8 cellular contexts compared by ENCODE assay signal in genomic region chr1:246569248-246570238, GRCh38. TPM values are rescaled to one million over a fixed set of nuclear protein-coding genes. Genes with fewer than 3 reads are reported as not detected.
DNase-seq lines count a peak whose midpoint lies in the region; ATAC-seq and TF ChIP-seq lines count a peak whose summit lies in the region.

No MANE protein-coding gene starts in this region.

- ATAC-seq in HG03442 (IDR thresholded peaks at IDR 0.05; ENCODE audit: unreplicated experiment), result peak; percentile 8
- ATAC-seq in GM21526 (IDR thresholded peaks at IDR 0.05; ENCODE audit: low FRiP score, unreplicated experiment), result no peak

- peak; percentile 84 for DNase-seq in activated CD4-positive, alpha-beta T cell treated with anti-CD3 and anti-CD28 coated beads, Interleukin-2, amount 10 ng/mL, durations not matched to agents 24 days and 14 days
- DNase-seq in iris pigment epithelial cell (ENCODE audit: low read depth), result peak; percentile 54
- DNase-seq in vagina (ENCODE audit: extremely low spot score in 2 of 2), result no peak
- DNase-seq in smooth muscle cell (lab: John Stamatoyannopoulos, UW; ENCODE audit: unreplicated experiment), result no peak
- DNase-seq in DMS114 treated with DMSO at 0.1 percent for 48 hours (lab: John Stamatoyannopoulos, UW; ENCODE audit: unreplicated experiment), result no peak

- peak overlapping the region; percentile 97 for H3K27ac Mint-ChIP-seq in activated CD4-positive, alpha-beta T cell treated with anti-CD3 and anti-CD28 coated beads, Interleukin-2, amount 10 ng/mL, durations not matched to agents 24 days and 14 days

- H3K9me3 ChIP-seq in vagina, result no peaks in the 10 kb centered on the region
- no peaks in the 10 kb centered on the region for H3K9me3 ChIP-seq in smooth muscle cell (replicated peaks; ENCODE audit: low read depth)

- no peaks in the 10 kb centered on the region for H3K27me3 Mint-ChIP-seq in activated CD4-positive, alpha-beta T cell treated with anti-CD3 and anti-CD28 coated beads, Interleukin-2, amount 10 ng/mL, durations not matched to agents 24 days and 14 days

- peaks cover 6% of the 10 kb centered on the region for H4K20me1 ChIP-seq in smooth muscle cell (ENCODE audit: low read depth)

- H3K4me1 ChIP-seq in ACC112 (ENCODE audit: control insufficient read depth, insufficient read depth, low read length, unreplicated experiment) (peaks cover 18% of the 10 kb centered on the region), vagina (peaks cover 53% of the 10 kb centered on the region), smooth muscle cell (ENCODE audit: low read depth) (peaks cover 17% of the 10 kb centered on the region)

- TF ChIP-seq POLR2A in vagina (IDR thresholded peaks at IDR 0.05), result no peak

- H3K27me3 ChIP-seq in ACC112 (ENCODE audit: insufficient read depth, low read length) (no peaks in the 10 kb centered on the region), vagina (no peaks in the 10 kb centered on the region), smooth muscle cell (ENCODE audit: low read depth) (no peaks in the 10 kb centered on the region)

- TF ChIP-seq CTCF in vagina (IDR thresholded peaks at IDR 0.05) (no peak), smooth muscle cell (IDR thresholded peaks at IDR 0.05; ENCODE audit: borderline replicate concordance, insufficient read depth, poor library complexity, severe bottlenecking) (no peak)

- H3K36me3 ChIP-seq in ACC112 (ENCODE audit: insufficient read depth, low read length) (no peaks in the 10 kb centered on the region), vagina (no peaks in the 10 kb centered on the region), smooth muscle cell (ENCODE audit: low read depth) (no peaks in the 10 kb centered on the region)

- 73% methylated on average over 8 of the region's 8 CpGs for WGBS in smooth muscle cell (ENCODE audit: low lambda C conversion rate)

- no peak overlapping the region for H2AFZ ChIP-seq in ACC112 (ENCODE audit: low read length, unreplicated experiment)
- H2AFZ ChIP-seq in smooth muscle cell (ENCODE audit: low read depth), result no peak overlapping the region

- intact Hi-C loops in activated CD4-positive, alpha-beta T cell treated with anti-CD3 and anti-CD28 coated beads, Interleukin-2, amount 10 ng/mL, durations not matched to agents 24 days and 14 days (cut with micrococcal nuclease), result loop anchor here (2.0 to 5.0 kb wide), 3 partner anchors 13 to 763 kb away; partner anchors contain the start of gene ZNF496
- intact Hi-C loops in vagina (cut with DNase I), result loop anchor here (10.0 kb wide), 1 partner anchor 115 kb away; no protein-coding TSS in a partner anchor

- peak overlapping the region; percentile 79 for H3K4me3 Mint-ChIP-seq in activated CD4-positive, alpha-beta T cell treated with anti-CD3 and anti-CD28 coated beads, Interleukin-2, amount 10 ng/mL, durations not matched to agents 24 days and 14 days

- peaks cover 43% of the 10 kb centered on the region for H3K4me1 Mint-ChIP-seq in activated CD4-positive, alpha-beta T cell treated with anti-CD3 and anti-CD28 coated beads, Interleukin-2, amount 10 ng/mL, durations not matched to agents 24 days and 14 days

- peak overlapping the region; percentile 41; the same call in 1 of the 2 replicates for H3K27ac ChIP-seq in ACC112 (ENCODE audit: low read depth, low read length)
- peak overlapping the region; percentile 74 for H3K27ac ChIP-seq in vagina
- H3K27ac ChIP-seq in smooth muscle cell (ENCODE audit: low read depth), result no peak overlapping the region

- H3K4me3 ChIP-seq in ACC112 (ENCODE audit: low read depth, low read length) (0 out of 2 replicates have a peak overlapping the region, but pooled peaks have one; percentile 5), vagina (no peak overlapping the region), smooth muscle cell (no peak overlapping the region)

- no peaks in the 10 kb centered on the region for H3F3A ChIP-seq in smooth muscle cell (ENCODE audit: low read depth)

- H3K4me2 ChIP-seq in smooth muscle cell, result no peak overlapping the region

- peaks cover 23% of the 10 kb centered on the region for H3K36me3 Mint-ChIP-seq in activated CD4-positive, alpha-beta T cell treated with anti-CD3 and anti-CD28 coated beads, Interleukin-2, amount 10 ng/mL, durations not matched to agents 24 days and 14 days (ENCODE audit: low read depth)

- H3K79me2 ChIP-seq in ACC112 (ENCODE audit: control insufficient read depth, insufficient read depth, low read length, unreplicated experiment) (peaks cover 76% of the 10 kb centered on the region), smooth muscle cell (ENCODE audit: low read depth) (peaks cover 55% of the 10 kb centered on the region)

- H3K9ac ChIP-seq in smooth muscle cell (ENCODE audit: low read depth), result no peak overlapping the region

- H3K9me3 Mint-ChIP-seq in activated CD4-positive, alpha-beta T cell treated with anti-CD3 and anti-CD28 coated beads, Interleukin-2, amount 10 ng/mL, durations not matched to agents 24 days and 14 days, result no peaks in the 10 kb centered on the region

RNA-seq across cellular contexts. Expression of gene CNST, which starts 3.3 kb away (rescaled TPM):
- 26.4 and 28.5 TPM in 2 replicates for total RNA-seq in activated CD4-positive, alpha-beta T cell treated with anti-CD3 and anti-CD28 coated beads, Interleukin-2, amount 10 ng/mL, durations not matched to agents 24 days and 14 days
- total RNA-seq in vagina, result 20.6 TPM
- 11.0 and 16.9 TPM in 2 replicates for total RNA-seq in smooth muscle cell
- polyA plus RNA-seq in smooth muscle cell, result 6.7 and 7.3 TPM in 2 replicates

RNA-seq across cellular contexts. Expression of gene TFB2M, which starts 3.5 kb away (rescaled TPM):
- total RNA-seq in activated CD4-positive, alpha-beta T cell treated with anti-CD3 and anti-CD28 coated beads, Interleukin-2, amount 10 ng/mL, durations not matched to agents 24 days and 14 days, result 24.3 and 26.5 TPM in 2 replicates
- total RNA-seq in vagina (6.9 TPM), smooth muscle cell (22.5 and 24.0 TPM in 2 replicates)
- 15.0 and 16.8 TPM in 2 replicates for polyA plus RNA-seq in smooth muscle cell

Comparison
In these comparisons a context has a peak if more than half of its experiments do, and no peak if none do; other contexts are left out.
1. DNase-seq: peak in activated CD4-positive, alpha-beta T cell treated with anti-CD3 and anti-CD28 coated beads, Interleukin-2, amount 10 ng/mL, durations not matched to agents 24 days and 14 days (single experiment) and iris pigment epithelial cell (single experiment); none in vagina (0 of 2), smooth muscle cell (single experiment) and DMS114 treated with DMSO at 0.1 percent for 48 hours (single experiment).